In genomic region chr3:44761347-44762169, GRCh38 we compare ENCODE assay signal across 1 cellular context.
TF ChIP-seq lines count a peak whose summit lies in the region.

KIAA1143 (minus strand) TSS chr3:44761619; CDS start chr3:44761602, 17 bp downstream.
KIF15 (plus strand) TSS chr3:44761794; CDS start chr3:44761866, 72 bp downstream.

TF ChIP-seq in WTC11, 78 proteins besides CTCF, POLR2A, EP300 and RAD21 (continued from another document):
- TF ChIP-seq STAT6 (CRISPR knock-in tag; conservative IDR thresholded peaks at IDR 0.05; ENCODE audit: low read depth) (no peak), MLX (CRISPR knock-in tag; IDR thresholded peaks at IDR 0.05) (0 out of 2 replicates have a peak, but pooled peaks have one; percentile 46), ATF1 (CRISPR knock-in tag; IDR thresholded peaks at IDR 0.05) (0 out of 2 replicates have a peak, but pooled peaks have one; percentile 40), ETV6 (CRISPR knock-in tag; IDR thresholded peaks at IDR 0.05) (peak; percentile 42; the same call in 1 of the 2 replicates), AFF4 (CRISPR knock-in tag; IDR thresholded peaks at IDR 0.05; ENCODE audit: borderline replicate concordance) (no peak), ZBTB21 (CRISPR knock-in tag; IDR thresholded peaks at IDR 0.05; ENCODE audit: borderline replicate concordance) (no peak), ELF4 (CRISPR knock-in tag; IDR thresholded peaks at IDR 0.05; ENCODE audit: low read depth) (0 out of 2 replicates have a peak, but pooled peaks have one; percentile 49), NFE2L1 (CRISPR knock-in tag; IDR thresholded peaks at IDR 0.05) (peak; percentile 29; the same call in 1 of the 2 replicates), ZNF423 (CRISPR knock-in tag; IDR thresholded peaks at IDR 0.05) (no peak), ZNF416 (CRISPR knock-in tag; IDR thresholded peaks at IDR 0.05) (no peak), ZBTB43 (CRISPR knock-in tag; IDR thresholded peaks at IDR 0.05) (no peak), RORB (CRISPR knock-in tag; IDR thresholded peaks at IDR 0.05) (no peak), ESRRA (CRISPR knock-in tag; IDR thresholded peaks at IDR 0.05; ENCODE audit: borderline replicate concordance) (no peak), MYBL2 (CRISPR knock-in tag; IDR thresholded peaks at IDR 0.05) (peak; percentile 99), GRHL2 (CRISPR knock-in tag; IDR thresholded peaks at IDR 0.05; ENCODE audit: insufficient replicate concordance, severe bottlenecking) (no peak), HMGA2 (CRISPR knock-in tag; IDR thresholded peaks at IDR 0.05) (no peak), CREB1 (CRISPR knock-in tag; IDR thresholded peaks at IDR 0.05) (peak; percentile 77; the same call in 1 of the 2 replicates), ZNF121 (CRISPR knock-in tag; IDR thresholded peaks at IDR 0.05) (no peak), TEAD1 (CRISPR knock-in tag; IDR thresholded peaks at IDR 0.05) (peak; percentile 77), ZMAT4 (CRISPR knock-in tag; IDR thresholded peaks at IDR 0.05) (0 out of 2 replicates have a peak, but pooled peaks have one; percentile 54), TP53 (CRISPR knock-in tag; IDR thresholded peaks at IDR 0.05) (no peak), ZNF317 (CRISPR knock-in tag; IDR thresholded peaks at IDR 0.05; ENCODE audit: borderline replicate concordance, low read depth) (0 out of 2 replicates have a peak, but pooled peaks have one; percentile 24), CREM (CRISPR knock-in tag; IDR thresholded peaks at IDR 0.05) (peak; percentile 98)
